ENCODE assay signal across 24 cellular contexts in the genomic region with DNA sequence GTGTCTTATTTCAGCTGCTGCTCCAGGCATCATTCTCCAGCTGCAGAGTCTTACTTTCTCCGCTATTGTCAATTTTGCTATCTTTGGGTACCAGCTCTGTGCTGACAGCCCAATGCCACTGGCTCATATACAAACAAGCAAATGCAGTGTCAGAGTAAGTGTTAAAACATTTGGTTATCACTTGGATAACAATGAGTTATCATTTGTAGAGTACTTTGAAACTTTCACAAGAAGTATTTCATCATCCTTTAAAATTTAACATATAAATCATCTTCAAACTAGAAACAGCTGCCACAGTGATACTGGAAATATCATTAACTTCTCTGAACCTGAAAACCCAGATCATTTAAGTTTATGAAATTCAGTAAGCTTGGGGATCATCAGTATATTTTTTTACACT. TPM values are rescaled to one million over a fixed set of nuclear protein-coding genes. Genes with fewer than 3 reads are reported as not detected.
A peak's percentile ranks its signal among the peaks of the same experiment; 100 is the strongest.
DNase-seq lines count a peak whose midpoint lies in the region; ATAC-seq, FAIRE-seq and TF ChIP-seq lines count a peak whose summit lies in the region.
"Had no signal": no experiment of that assay in that cellular context is flagged by ENCODE, and none has a peak within 500 bp of the region (broad histone marks: within the 10 kb centered on the region; RNA-seq: fewer than 3 reads in every experiment).

No MANE protein-coding gene starts in this region.

- peaks cover 31 to 69% of the 10 kb centered on the region in 2 experiments for H3K79me1 ChIP-seq in IMR-90 (ENCODE audit: low read depth in 1 of 2, low read length in 2 of 2)

- WGBS in IMR-90 (ENCODE audit: extremely low coverage in 2 of 2, insufficient read length in 1 of 2), 2 experiments = no CpG with 5 or more reads among the region's 1 CpG
- WGBS in K562 (ENCODE audit: insufficient coverage, low coverage, missing lambda C conversion rate) = 93% methylated on average over 1 of the region's 1 CpG

- peaks cover 12% of the 10 kb centered on the region for H3K4me1 ChIP-seq in IMR-90 (ENCODE audit: control insufficient read depth, insufficient read depth, low read length)
- H3K4me1 ChIP-seq in K562 (replicated peaks in 1 of 2; ENCODE audit: control insufficient read depth in 2 of 2, insufficient read depth in 2 of 2, low read length in 2 of 2) = peaks cover 0 to 5% of the 10 kb centered on the region in 2 experiments; a peak in 1 of 5 replicates

- POLR2A ChIA-PET in IMR-90 (lab: Charles Lee; ENCODE audit: unreplicated experiment) (no interaction called here), K562 (lab: Yijun Ruan, JAX) (interaction anchor here (1.6 kb wide), 1 partner anchor 13 kb away, joined by 8 read pairs; no protein-coding TSS in a partner anchor)

- no peak overlapping the region for H2BK5ac ChIP-seq in IMR-90 (ENCODE audit: low read depth, low read length, poor library complexity, severe bottlenecking)

- H3K9me3 Mint-ChIP-seq in activated naive CD4-positive, alpha-beta T cell treated with anti-CD3 and anti-CD28 coated beads for 36 hours = no peaks in the 10 kb centered on the region
- no peaks in the 10 kb centered on the region for H3K9me3 Mint-ChIP-seq in stimulated activated effector memory CD8-positive, alpha-beta T cell treated with anti-CD3 and anti-CD28 coated beads, Interleukin-12 subunit alpha, Interleukin-12 subunit beta, amount 100 ng/mL, for 72 hours
- H3K9me3 Mint-ChIP-seq: CD4-positive, alpha-beta memory T cell; nephron had no signal

- no peak overlapping the region for H2AK9ac ChIP-seq in IMR-90 (replicated peaks; ENCODE audit: low read depth, low read length, poor library complexity)

- peaks cover 27% of the 10 kb centered on the region for H3K4me1 Mint-ChIP-seq in activated naive CD4-positive, alpha-beta T cell treated with anti-CD3 and anti-CD28 coated beads for 36 hours (ENCODE audit: low read depth)
- peaks cover 32% of the 10 kb centered on the region for H3K4me1 Mint-ChIP-seq in stimulated activated effector memory CD8-positive, alpha-beta T cell treated with anti-CD3 and anti-CD28 coated beads, Interleukin-12 subunit alpha, Interleukin-12 subunit beta, amount 100 ng/mL, for 72 hours

- peaks cover 22% of the 10 kb centered on the region for H3K9me1 ChIP-seq in IMR-90 (ENCODE audit: insufficient read depth, low read length)
- H3K9me1 ChIP-seq in K562 (ENCODE audit: control insufficient read depth, insufficient read depth, low read length) = no peaks in the 10 kb centered on the region

- no peak overlapping the region for H3K18ac ChIP-seq in IMR-90 (ENCODE audit: low read depth, low read length)

- no peak for TF ChIP-seq EP300 in K562 (IDR thresholded peaks at IDR 0.05; ENCODE audit: low read length)

- no peak overlapping the region for H3K23ac ChIP-seq in IMR-90 (ENCODE audit: low read depth, low read length)

- no peak overlapping the region for H3K56ac ChIP-seq in IMR-90 (ENCODE audit: extremely low read depth, insufficient read depth, low read length)

- no peaks in the 10 kb centered on the region for H3K27me3 ChIP-seq in IMR-90 (ENCODE audit: control insufficient read depth, insufficient read depth, low read length)
- no peaks in the 10 kb centered on the region for H3K27me3 ChIP-seq in K562 (ENCODE audit: control insufficient read depth in 2 of 2, insufficient read depth in 2 of 2, low read length in 2 of 2)
- H3K27me3 ChIP-seq: breast epithelium had no signal

- H3K9me3 ChIP-seq in IMR-90 (ENCODE audit: control insufficient read depth, insufficient read depth, low read length) (no peaks in the 10 kb centered on the region), K562 (replicated peaks; ENCODE audit: control insufficient read depth, insufficient read depth, low read depth, low read length) (no peaks in the 10 kb centered on the region)
- H3K9me3 ChIP-seq: breast epithelium, mucosa of descending colon had no signal

- no peak overlapping the region for H3K27ac ChIP-seq in IMR-90 (ENCODE audit: insufficient read depth, low read length)
- H3K27ac ChIP-seq in K562 (ENCODE audit: extremely low read depth, low read depth, low read length) = no peak overlapping the region
- H3K27ac ChIP-seq: breast epithelium had no signal

- H3K4ac ChIP-seq in IMR-90 (ENCODE audit: low read depth, low read length) = no peak overlapping the region

- no peak for TF ChIP-seq RAD21 in IMR-90 (IDR thresholded peaks at IDR 0.05; ENCODE audit: low read length)
- no peak for TF ChIP-seq RAD21 in K562 (CRISPR knock-in tag; conservative IDR thresholded peaks at IDR 0.05 in 1 of 2, IDR thresholded peaks at IDR 0.05 in 1 of 2)

- H3K27ac Mint-ChIP-seq in activated naive CD4-positive, alpha-beta T cell treated with anti-CD3 and anti-CD28 coated beads for 36 hours = peak overlapping the region; percentile 1
- peak overlapping the region; percentile 30 for H3K27ac Mint-ChIP-seq in stimulated activated effector memory CD8-positive, alpha-beta T cell treated with anti-CD3 and anti-CD28 coated beads, Interleukin-12 subunit alpha, Interleukin-12 subunit beta, amount 100 ng/mL, for 72 hours

- H2BK120ac ChIP-seq in IMR-90 (ENCODE audit: low read depth, low read length) = no peak overlapping the region

- ATAC-seq in IMR-90 (ENCODE audit: low read depth) (no peak), K562 (no peak), HG03439 (IDR thresholded peaks at IDR 0.05; ENCODE audit: unreplicated experiment) (no peak), HG03571 (IDR thresholded peaks at IDR 0.05; ENCODE audit: unreplicated experiment) (no peak)
- peak; percentile 57 for ATAC-seq in stimulated activated effector memory CD8-positive, alpha-beta T cell treated with anti-CD3 and anti-CD28 coated beads, Interleukin-12 subunit alpha, Interleukin-12 subunit beta, amount 100 ng/mL, for 72 hours
- ATAC-seq: mucosa of descending colon; stimulated activated naive CD8-positive, alpha-beta T cell treated with anti-CD3 and anti-CD28 coated beads, Interleukin-15, Interleukin-2, amounts not matched to agents 100 U/mL and 50 U/mL, for 24 hours had no signal

- FAIRE-seq in K562 (lab: Jason Lieb, UNC) = no peak
- FAIRE-seq: RCC 7860, small intestine had no signal

- no peak overlapping the region for H2BK20ac ChIP-seq in IMR-90 (ENCODE audit: low read depth, low read length)

- TF ChIP-seq POLR2A in IMR-90 (IDR thresholded peaks at IDR 0.05; ENCODE audit: low read depth, low read length) (no peak), K562 (conservative IDR thresholded peaks at IDR 0.05) (no peak)

- peaks cover 9% of the 10 kb centered on the region; the same call in 1 of the 3 replicates for H3K79me2 ChIP-seq in K562 (ENCODE audit: control insufficient read depth, insufficient read depth, low read length)

- no peak overlapping the region for H3K4me3 Mint-ChIP-seq in activated naive CD4-positive, alpha-beta T cell treated with anti-CD3 and anti-CD28 coated beads for 36 hours
- H3K4me3 Mint-ChIP-seq in stimulated activated effector memory CD8-positive, alpha-beta T cell treated with anti-CD3 and anti-CD28 coated beads, Interleukin-12 subunit alpha, Interleukin-12 subunit beta, amount 100 ng/mL, for 72 hours = no peak overlapping the region
- H3K4me3 Mint-ChIP-seq: nephron had no signal

- H2AK5ac ChIP-seq in IMR-90 (ENCODE audit: low read depth, low read length) = no peak overlapping the region

- no peak overlapping the region for H4K8ac ChIP-seq in IMR-90 (ENCODE audit: low read depth in 2 of 2, low read length in 2 of 2)

- no peak overlapping the region for H4K5ac ChIP-seq in IMR-90 (ENCODE audit: low read depth, low read length)

- BruUV-seq in IMR-90 (replicated peaks; lab: Mats Ljungman, UMichigan) (no TSS peak), K562 (replicated peaks; lab: Mats Ljungman, UMichigan) (no TSS peak)

- H4K91ac ChIP-seq in IMR-90 (ENCODE audit: insufficient read depth, low read depth, low read length) = no peak overlapping the region

- no peak overlapping the region for H2BK15ac ChIP-seq in IMR-90 (ENCODE audit: low read depth, low read length)

- H4K20me1 ChIP-seq in IMR-90 (ENCODE audit: insufficient read depth, low read length) (peaks cover 31% of the 10 kb centered on the region), K562 (replicated peaks; ENCODE audit: control insufficient read depth, insufficient read depth, low read length) (no peaks in the 10 kb centered on the region)

- in situ Hi-C loops in IMR-90 (cut with MboI; ENCODE audit: low sequenced_read_pairs) (no loop called here), K562 (cut with MboI) (no loop called here)

- no peaks in the 10 kb centered on the region for H3K27me3 Mint-ChIP-seq in activated naive CD4-positive, alpha-beta T cell treated with anti-CD3 and anti-CD28 coated beads for 36 hours (ENCODE audit: low read depth)
- H3K27me3 Mint-ChIP-seq: CD4-positive, alpha-beta memory T cell had no signal

- peaks cover 9% of the 10 kb centered on the region for H3K36me3 ChIP-seq in IMR-90 (ENCODE audit: control insufficient read depth, insufficient read depth, low read length)
- H3K36me3 ChIP-seq in K562 (ENCODE audit: control insufficient read depth, insufficient read depth, low read length) = peaks cover 19% of the 10 kb centered on the region; the same call in 2 of the 3 replicates
- H3K36me3 ChIP-seq: breast epithelium had no signal

- CTCF ChIA-PET in activated naive CD4-positive, alpha-beta T cell treated with anti-CD3 and anti-CD28 coated beads for 36 hours (lab: Charles Lee) = interaction anchor here (1.1 to 2.4 kb wide), 3 partner anchors 22 to 486 kb away, joined by 4 to 8 read pairs (median 6); no protein-coding TSS in a partner anchor
- CTCF ChIA-PET in IMR-90 (lab: Yijun Ruan, JAX) (no interaction called here), K562 (lab: Yijun Ruan, JAX; ENCODE audit: low intra/inter-chr PET ratio) (no interaction called here)

- H3K4me2 ChIP-seq in IMR-90 (ENCODE audit: low read depth, low read length) = no peak overlapping the region
- H3K4me2 ChIP-seq in K562 (ENCODE audit: insufficient read depth, low read length) = no peak overlapping the region

- dilution Hi-C loops in IMR-90 (cut with HindIII; ENCODE audit: low sequenced_read_pairs, unreplicated experiment) = no loop called here

- intact Hi-C loops in activated naive CD4-positive, alpha-beta T cell treated with anti-CD3 and anti-CD28 coated beads for 36 hours (cut with micrococcal nuclease) = no loop called here
- intact Hi-C loops in IMR-90 (cut with micrococcal nuclease) (no loop called here), K562 (cut with micrococcal nuclease) (no loop called here)

- H3K14ac ChIP-seq in IMR-90 (replicated peaks; ENCODE audit: low read depth, low read length) = no peak overlapping the region

- peaks cover 4% of the 10 kb centered on the region for H3K36me3 Mint-ChIP-seq in activated naive CD4-positive, alpha-beta T cell treated with anti-CD3 and anti-CD28 coated beads for 36 hours (ENCODE audit: low read depth)
- peaks cover 12% of the 10 kb centered on the region for H3K36me3 Mint-ChIP-seq in stimulated activated effector memory CD8-positive, alpha-beta T cell treated with anti-CD3 and anti-CD28 coated beads, Interleukin-12 subunit alpha, Interleukin-12 subunit beta, amount 100 ng/mL, for 72 hours

- H3K9ac ChIP-seq in IMR-90 (ENCODE audit: low read depth, low read length) (no peak overlapping the region), K562 (ENCODE audit: insufficient read depth in 1 of 2, low read depth in 2 of 2, low read length in 2 of 2) (no peak overlapping the region)

- H3K4me3 ChIP-seq in IMR-90 (ENCODE audit: insufficient read depth, low read depth, low read length) (no peak overlapping the region), K562 (no peak overlapping the region)
- H3K4me3 ChIP-seq: breast epithelium, lung, mucosa of descending colon had no signal

- TF ChIP-seq CTCF in IMR-90 (conservative IDR thresholded peaks at IDR 0.05; ENCODE audit: low read depth, low read length) (no peak), K562 (IDR thresholded peaks at IDR 0.05 in 2 of 3, conservative IDR thresholded peaks at IDR 0.05 in 1 of 3; ENCODE audit: insufficient read depth in 2 of 3, low read depth in 1 of 3, low read length in 3 of 3) (no peak)

- H2AFZ ChIP-seq in IMR-90 (replicated peaks; ENCODE audit: low read length, poor library complexity) (no peak overlapping the region), K562 (ENCODE audit: low read depth, low read length) (no peak overlapping the region)

- no peak for DNase-seq in activated naive CD4-positive, alpha-beta T cell treated with anti-CD3 and anti-CD28 coated beads for 36 hours
- DNase-seq in activated naive CD4-positive, alpha-beta T cell treated with Interleukin-2 at 50 U/mL for 16 hours = no peak
- no peak for DNase-seq in IMR-90
- no peak for DNase-seq in K562 (ENCODE audit: extremely low read depth in 1 of 4, low spot score in 3 of 4)
- no peak for DNase-seq in stimulated activated effector memory CD8-positive, alpha-beta T cell treated with anti-CD3 and anti-CD28 coated beads, Interleukin-12 subunit alpha, Interleukin-12 subunit beta, amount 100 ng/mL, for 72 hours (ENCODE audit: low spot score in 2 of 2)
- DNase-seq in NCI-H510A (lab: John Stamatoyannopoulos, UW) = no peak
- DNase-seq: activated T-cell treated with anti-CD3 and anti-CD28 coated beads, Interleukin-2, amount 50 U/mL, for 1 hour; amygdala; CD4-positive, alpha-beta memory T cell; hippocampal formation; left cardiac atrium; mucosa of descending colon; NCI-H2107; NCI-H446; NCI-H82; small intestine; stimulated activated naive CD8-positive, alpha-beta T cell treated with anti-CD3 and anti-CD28 coated beads, Interleukin-15, Interleukin-2, amounts not matched to agents 100 U/mL and 50 U/mL, for 24 hours; SW 1271 had no signal

RNA-seq across cellular contexts. Expression of a gene that starts 13.8 kb away (rescaled TPM):
- 10 to 100 TPM; 21.9 to 24.9 TPM for total RNA-seq in activated naive CD4-positive, alpha-beta T cell treated with anti-CD3 and anti-CD28 coated beads for 36 hours
- 255 and 295 TPM in 2 replicates for total RNA-seq in IMR-90 (2012; rRNA removed)
- 221 and 270 TPM in 2 replicates for polyA plus RNA-seq in IMR-90 (2012; rRNA removed)
- 200 and 257 TPM in 2 replicates for polyA plus RNA-seq in IMR-90 (2012; cell fraction: cytosol; rRNA removed)
- polyA plus RNA-seq in IMR-90 (2012; cell fraction: nucleus; rRNA removed; ENCODE audit: low replicate concordance) = 60.8 and 158 TPM in 2 replicates
- 90.2 and 103 TPM in 2 replicates for total RNA-seq in K562 (2011; cell fraction: chromatin; rRNA removed; ENCODE audit: low replicate concordance)
- total RNA-seq in K562 (2011; cell fraction: nucleolus; rRNA removed) = 110 and 114 TPM in 2 replicates
- 163 and 180 TPM in 2 replicates for total RNA-seq in K562 (2011; cell fraction: nucleoplasm; rRNA removed)
- total RNA-seq in K562 (2014; rRNA removed) = 48.5 and 51.8 TPM in 2 replicates
- 71.1 and 79.7 TPM in 2 replicates for total RNA-seq in K562 (2014; rRNA removed; fragmentation: Illumina TruSeq; extraction: Trizol)
- total RNA-seq in K562 (2015; rRNA removed; fragmentation: Illumina TruSeq; extraction: Trizol) = 69.0 and 71.4 TPM in 2 replicates
- 57.8 and 67.0 TPM in 2 replicates for total RNA-seq in K562 (2021)
- 116 and 144 TPM in 2 replicates for polyA plus RNA-seq in K562 (2011; rRNA removed)
- polyA plus RNA-seq in K562 (2011; cell fraction: cytosol; rRNA removed) = 118 and 156 TPM in 2 replicates
- 51.9 and 77.1 TPM in 2 replicates for polyA plus RNA-seq in K562 (2011; cell fraction: nucleus; rRNA removed)
- 61.0 and 74.1 TPM in 2 replicates for polyA plus RNA-seq in K562 (2012)
- 60.7 and 72.8 TPM in 2 replicates for polyA plus RNA-seq in K562 (2014; fragmentation: Illumina TruSeq; extraction: Trizol)
- polyA plus RNA-seq in K562 (2014; fragmentation: Nextera tagmentation; extraction: Ambion mirVana) = 10 to 100 TPM; 14.3 to 21.2 TPM
- 66.8 and 82.4 TPM in 2 replicates for polyA plus RNA-seq in K562 (2014; rRNA removed)
- 132 and 154 TPM in 2 replicates for polyA minus RNA-seq in K562 (2011; rRNA and poly(A)+ RNA removed)
- polyA minus RNA-seq in K562 (2011; cell fraction: cytosol; rRNA and poly(A)+ RNA removed) = 51.4 and 59.6 TPM in 2 replicates
- 12.3 and 25.8 TPM in 2 replicates for polyA minus RNA-seq in K562 (2011; cell fraction: nucleus; rRNA and poly(A)+ RNA removed)
